ENCODE assay signal across 11 cellular contexts in genomic region chr22:46579751-46580449, GRCh38. TPM values are rescaled to one million over a fixed set of nuclear protein-coding genes. Genes with fewer than 3 reads are reported as not detected.
DNase-seq lines count a peak whose midpoint lies in the region; ATAC-seq and TF ChIP-seq lines count a peak whose summit lies in the region.
"Had no signal": no experiment of that assay in that cellular context is flagged by ENCODE, and none has a peak within 500 bp of the region (broad histone marks: within the 10 kb centered on the region; RNA-seq: fewer than 3 reads in every experiment).

No MANE protein-coding gene starts in this region.

- H3K27me3 ChIP-seq in esophagus (ENCODE audit: control insufficient read depth in 1 of 2, insufficient read depth in 2 of 2, low read length in 2 of 2) (no peaks in the 10 kb centered on the region), thyroid gland (no peaks in the 10 kb centered on the region), tibial artery (no peaks in the 10 kb centered on the region)

- intact Hi-C loops in activated CD4-positive, alpha-beta T cell treated with anti-CD3 and anti-CD28 coated beads, Interleukin-2, amount 10 ng/mL, durations not matched to agents 24 days and 14 days (cut with micrococcal nuclease), result loop anchor here (5.0 kb wide), 1 partner anchor 32 kb away; no protein-coding TSS in a partner anchor
- intact Hi-C loops in thyroid gland (cut with DNase I) (loop anchor here (5.0 to 10.0 kb wide), 2 partner anchors 157 to 225 kb away; partner anchors contain the start of gene CERK), tibial artery (cut with DNase I; ENCODE audit: low total_unique reads) (no loop called here)

- H3K4me1 ChIP-seq in esophagus (ENCODE audit: control insufficient read depth in 2 of 2, insufficient read depth in 2 of 2, low read length in 1 of 2), result peaks cover 19 to 53% of the 10 kb centered on the region in 2 donors
- peaks cover 53 to 77% of the 10 kb centered on the region in 2 donors for H3K4me1 ChIP-seq in thyroid gland
- peaks cover 0 to 48% (median 23%) of the 10 kb centered on the region in 4 donors for H3K4me1 ChIP-seq in tibial artery

- H3K27me3 Mint-ChIP-seq in activated CD4-positive, alpha-beta T cell treated with anti-CD3 and anti-CD28 coated beads, Interleukin-2, amount 10 ng/mL, durations not matched to agents 24 days and 14 days, result no peaks in the 10 kb centered on the region
- H3K27me3 Mint-ChIP-seq in naive B cell, result no peaks in the 10 kb centered on the region

- H3K4me3 Mint-ChIP-seq in activated CD4-positive, alpha-beta T cell treated with anti-CD3 and anti-CD28 coated beads, Interleukin-2, amount 10 ng/mL, durations not matched to agents 24 days and 14 days, result peak overlapping the region; percentile 97
- peak overlapping the region; percentile 25 to 95 (median 94) for H3K4me3 Mint-ChIP-seq in naive B cell

- peaks cover 4% of the 10 kb centered on the region for H3K36me3 Mint-ChIP-seq in activated CD4-positive, alpha-beta T cell treated with anti-CD3 and anti-CD28 coated beads, Interleukin-2, amount 10 ng/mL, durations not matched to agents 24 days and 14 days (ENCODE audit: low read depth)
- H3K36me3 Mint-ChIP-seq in naive B cell, result no peaks in the 10 kb centered on the region

- H3K36me3 ChIP-seq in esophagus (ENCODE audit: control insufficient read depth in 2 of 2, insufficient read depth in 2 of 2, low read length in 1 of 2) (no peaks in the 10 kb centered on the region), thyroid gland (no peaks in the 10 kb centered on the region), tibial artery (no peaks in the 10 kb centered on the region)

- H3K9me3 ChIP-seq in esophagus (ENCODE audit: control insufficient read depth in 2 of 2, insufficient read depth in 1 of 2, low read depth in 1 of 2, low read length in 1 of 2), result no peaks in the 10 kb centered on the region
- no peaks in the 10 kb centered on the region for H3K9me3 ChIP-seq in thyroid gland
- no peaks in the 10 kb centered on the region for H3K9me3 ChIP-seq in tibial artery

- H3K9me3 Mint-ChIP-seq in activated CD4-positive, alpha-beta T cell treated with anti-CD3 and anti-CD28 coated beads, Interleukin-2, amount 10 ng/mL, durations not matched to agents 24 days and 14 days, result no peaks in the 10 kb centered on the region
- no peaks in the 10 kb centered on the region for H3K9me3 Mint-ChIP-seq in naive B cell
- H3K9me3 Mint-ChIP-seq: T-helper 1 cell treated with Interleukin-12 subunit alpha and Interleukin-12 subunit beta and Interleukin-4 antibody, amounts not matched to agents 30 μg/mL and 1 μg/mL, for 36 hours had no signal

- TF ChIP-seq POLR2A in thyroid gland (IDR thresholded peaks at IDR 0.05), result no peak

- TF ChIP-seq CTCF in thyroid gland (IDR thresholded peaks at IDR 0.05) (no peak), tibial artery (IDR thresholded peaks at IDR 0.05) (no peak)

- ATAC-seq in naive B cell (ENCODE audit: low read depth in 2 of 2), result no peak

- WGBS in esophagus, 2 donors, result 65 to 73% methylated on average over 14 of the region's 14 CpGs
- 65 to 83% methylated on average over 12 of the region's 14 CpGs for WGBS in thyroid gland, 2 donors

- H3K4me1 Mint-ChIP-seq in activated CD4-positive, alpha-beta T cell treated with anti-CD3 and anti-CD28 coated beads, Interleukin-2, amount 10 ng/mL, durations not matched to agents 24 days and 14 days, result peaks cover 49% of the 10 kb centered on the region
- H3K4me1 Mint-ChIP-seq in naive B cell, result peaks cover 68 to 77% (median 75%) of the 10 kb centered on the region in 3 donors

- H3K4me3 ChIP-seq in esophagus (ENCODE audit: low read depth in 1 of 2, low read length in 2 of 2) (no peak overlapping the region), thyroid gland (replicated peaks in 1 of 3) (no peak overlapping the region), tibial artery (no peak overlapping the region)

- DNase-seq in activated CD4-positive, alpha-beta T cell treated with anti-CD3 and anti-CD28 coated beads, Interleukin-2, amount 10 ng/mL, durations not matched to agents 24 days and 14 days, result no peak
- no peak for DNase-seq in activated CD4-positive, alpha-beta T cell treated with anti-CD3 and anti-CD28 coated beads, Interleukin-2, amount 50 U/mL, for 48 hours
- DNase-seq in naive B cell (no peak), thyroid gland (peak; percentile 27 to 30), HuH-7.5 (ENCODE audit: low spot score) (no peak), RKO (ENCODE audit: low spot score) (no peak), tibial artery (no peak)
- DNase-seq: NCI-H1417 treated with DMSO at 0.1 percent for 48 hours had no signal

- H3K27ac Mint-ChIP-seq in activated CD4-positive, alpha-beta T cell treated with anti-CD3 and anti-CD28 coated beads, Interleukin-2, amount 10 ng/mL, durations not matched to agents 24 days and 14 days, result peak overlapping the region; percentile 32
- peak overlapping the region; percentile 15 to 93 (median 74) for H3K27ac Mint-ChIP-seq in naive B cell

- peak overlapping the region; percentile 40 to 79 for H3K27ac ChIP-seq in esophagus (ENCODE audit: low read depth in 2 of 2, low read length in 1 of 2)
- H3K27ac ChIP-seq in thyroid gland, result peak overlapping the region; percentile 77 to 85 (median 84)
- no peak overlapping the region for H3K27ac ChIP-seq in tibial artery
- H3K27ac ChIP-seq: 22Rv1 had no signal

RNA-seq across cellular contexts. Expression of gene GRAMD4, which starts 40.3 kb away (rescaled TPM):
- 63.8 and 66.1 TPM in 2 replicates for total RNA-seq in activated CD4-positive, alpha-beta T cell treated with anti-CD3 and anti-CD28 coated beads, Interleukin-2, amount 10 ng/mL, durations not matched to agents 24 days and 14 days
- polyA plus RNA-seq in esophagus, result 10 to 100 TPM; 15.6 to 18.0 TPM
- 10 to 100 TPM in 1 of 6 donors, 1 to 10 TPM in 5; 4.0 to 12.5 (median 6.9) TPM for polyA plus RNA-seq in naive B cell (ENCODE audit: low read depth in 6 of 6)
- 100 to 1,000 TPM in 1 of 4 donors, 10 to 100 TPM in 3; 33.5 to 193 (median 62.1) TPM for total RNA-seq in thyroid gland

RNA-seq across cellular contexts. Expression of gene CELSR1, which starts 42.5 kb away (rescaled TPM):
- 0.36 and 0.37 TPM in 2 replicates for total RNA-seq in activated CD4-positive, alpha-beta T cell treated with anti-CD3 and anti-CD28 coated beads, Interleukin-2, amount 10 ng/mL, durations not matched to agents 24 days and 14 days
- polyA plus RNA-seq in esophagus (10 to 100 TPM; 19.8 to 34.8 TPM), naive B cell (ENCODE audit: low read depth in 6 of 6) (1 to 10 TPM in 5 of 6 donors, under 1 TPM in 1; 0.94 to 3.9 (median 2.1) TPM)
- total RNA-seq in thyroid gland, result 10 to 100 TPM; 18.4 to 56.0 (median 31.0) TPM

Comparison
In these comparisons a context has a peak if more than half of its experiments do, and no peak if none do; other contexts are left out.
1. DNase-seq: peak in thyroid gland (2 of 2); none in activated CD4-positive, alpha-beta T cell treated with anti-CD3 and anti-CD28 coated beads, Interleukin-2, amount 10 ng/mL, durations not matched to agents 24 days and 14 days (single experiment), activated CD4-positive, alpha-beta T cell treated with anti-CD3 and anti-CD28 coated beads, Interleukin-2, amount 50 U/mL, for 48 hours (0 of 2), naive B cell (single experiment), HuH-7.5 (single experiment), RKO (single experiment) and tibial artery (0 of 2).
2. H3K27ac ChIP-seq: peak in esophagus (2 of 2) and thyroid gland (3 of 3); none in tibial artery (0 of 2).
3. RNA of gene CELSR1, which starts 42.5 kb away (total RNA-seq): 18.4 to 56.0 TPM in thyroid gland; 0.36 to 0.37 TPM in activated CD4-positive, alpha-beta T cell treated with anti-CD3 and anti-CD28 coated beads, Interleukin-2, amount 10 ng/mL, durations not matched to agents 24 days and 14 days; every median in the first group is over 10 times any median in the second.